In genomic region chr2:86249176-86249842, GRCh38 we compare ENCODE assay signal across 8 cellular contexts. TPM values are rescaled to one million over a fixed set of nuclear protein-coding genes. Genes with fewer than 3 reads are reported as not detected.
A peak's percentile ranks its signal among the peaks of the same experiment; 100 is the strongest.
DNase-seq lines count a peak whose midpoint lies in the region; ATAC-seq and TF ChIP-seq lines count a peak whose summit lies in the region.

No MANE protein-coding gene starts in this region.

- intact Hi-C loops in left lung (cut with DNase I), result no loop called here

- H3K27me3 ChIP-seq in AG04450 (ENCODE audit: control insufficient read depth, insufficient read depth, low read length) (peaks cover 24% of the 10 kb centered on the region), rectal smooth muscle tissue (ENCODE audit: control insufficient read depth, insufficient read depth, low read length) (no peaks in the 10 kb centered on the region), left lung (no peaks in the 10 kb centered on the region)

- TF ChIP-seq CTCF in AG04450 (IDR thresholded peaks at IDR 0.05; ENCODE audit: low read depth, low read length), result no peak
- no peak for TF ChIP-seq CTCF in brain (conservative IDR thresholded peaks at IDR 0.05)
- TF ChIP-seq CTCF in left lung (IDR thresholded peaks at IDR 0.05), result no peak

- CTCF ChIA-PET in AG04450 (lab: Charles Lee), result interaction anchor here (1.4 kb wide), 1 partner anchor 29 kb away, joined by 3 read pairs; no protein-coding TSS in a partner anchor

- peak overlapping the region in 4 of 5 experiments; percentile 31 to 79 (median 41) for H3K4me3 Mint-ChIP-seq in brain
- no peak overlapping the region for H3K4me3 Mint-ChIP-seq in activated T-cell treated with anti-CD3 and anti-CD28 coated beads, Interleukin-2, amount 50 U/mL, for 4 hours

- H3K36me3 ChIP-seq in rectal smooth muscle tissue (ENCODE audit: control insufficient read depth, insufficient read depth, low read length), result no peaks in the 10 kb centered on the region
- H3K36me3 ChIP-seq in left lung, result no peaks in the 10 kb centered on the region

- no peaks in the 10 kb centered on the region for H3K27me3 Mint-ChIP-seq in brain
- peaks cover 2% of the 10 kb centered on the region for H3K27me3 Mint-ChIP-seq in activated T-cell treated with anti-CD3 and anti-CD28 coated beads, Interleukin-2, amount 50 U/mL, for 4 hours (ENCODE audit: low read depth)

- H3K4me1 ChIP-seq in rectal smooth muscle tissue (ENCODE audit: control insufficient read depth, insufficient read depth, low read length) (peaks cover 29% of the 10 kb centered on the region), left lung (no peaks in the 10 kb centered on the region)

- H3K27ac Mint-ChIP-seq in brain, result peak overlapping the region; percentile 67 to 99 (median 96)

- POLR2A ChIA-PET in AG04450 (lab: Yijun Ruan, JAX), result no interaction called here

- peak; percentile 57 for DNase-seq in AG04450 (ENCODE audit: low read depth, low spot score)
- peak; percentile 30 for DNase-seq in MV-4-11 (lab: John Stamatoyannopoulos, UW)
- DNase-seq in NCI-H526 treated with DMSO at 0.1 percent for 48 hours (lab: John Stamatoyannopoulos, UW), result no peak
- no peak for DNase-seq in left lung
- no peak for DNase-seq in activated T-cell treated with anti-CD3 and anti-CD28 coated beads, Interleukin-2, amount 50 U/mL, for 4 hours

- peaks cover 49% of the 10 kb centered on the region for H3K36me3 Mint-ChIP-seq in brain
- H3K36me3 Mint-ChIP-seq in activated T-cell treated with anti-CD3 and anti-CD28 coated beads, Interleukin-2, amount 50 U/mL, for 4 hours (ENCODE audit: insufficient read depth), result no peaks in the 10 kb centered on the region

- H3K9me3 ChIP-seq in AG04450 (ENCODE audit: control insufficient read depth, insufficient read depth, low read length), result no peaks in the 10 kb centered on the region
- no peaks in the 10 kb centered on the region for H3K9me3 ChIP-seq in left lung

- no peak overlapping the region for H3K4me3 ChIP-seq in AG04450 (ENCODE audit: low read depth, low read length)
- no peak overlapping the region for H3K4me3 ChIP-seq in rectal smooth muscle tissue (ENCODE audit: low read length)
- H3K4me3 ChIP-seq in left lung, result no peak overlapping the region

- no peak overlapping the region for H3K9ac ChIP-seq in rectal smooth muscle tissue (ENCODE audit: low read length)

- ATAC-seq in GM19328 (IDR thresholded peaks at IDR 0.05; ENCODE audit: unreplicated experiment), result peak; percentile 43
- no peak for ATAC-seq in left lung
- ATAC-seq in activated T-cell treated with anti-CD3 and anti-CD28 coated beads, Interleukin-2, amount 50 U/mL, for 4 hours, result no peak

- peaks cover 30% of the 10 kb centered on the region for H3K4me1 Mint-ChIP-seq in brain
- H3K4me1 Mint-ChIP-seq in activated T-cell treated with anti-CD3 and anti-CD28 coated beads, Interleukin-2, amount 50 U/mL, for 4 hours (ENCODE audit: low read depth), result no peaks in the 10 kb centered on the region

- no peak overlapping the region for H3K27ac ChIP-seq in AG04450 (ENCODE audit: low read depth, low read length)
- H3K27ac ChIP-seq in rectal smooth muscle tissue (ENCODE audit: low read depth, low read length), result peak overlapping the region; percentile 83
- no peak overlapping the region for H3K27ac ChIP-seq in left lung

- no peaks in the 10 kb centered on the region for H3K9me3 Mint-ChIP-seq in brain
- H3K9me3 Mint-ChIP-seq in activated T-cell treated with anti-CD3 and anti-CD28 coated beads, Interleukin-2, amount 50 U/mL, for 4 hours, result no peaks in the 10 kb centered on the region

RNA-seq across cellular contexts. Expression of gene MRPL35, which starts 50.1 kb away (rescaled TPM):
- 42.2 and 48.2 TPM in 2 replicates for polyA plus RNA-seq in AG04450 (2011; rRNA removed)
- 33.5 and 38.9 TPM in 2 replicates for polyA minus RNA-seq in AG04450 (2011; rRNA and poly(A)+ RNA removed)
- polyA plus RNA-seq in brain (ENCODE audit: insufficient read depth, low read depth, low replicate concordance), result 16.4 TPM
- total RNA-seq in left lung, result 10 to 100 TPM; 27.0 to 28.5 TPM
- 10 to 100 TPM; 68.3 to 84.8 (median 71.1) TPM for total RNA-seq in activated T-cell treated with anti-CD3 and anti-CD28 coated beads, Interleukin-2, amount 50 U/mL, for 4 hours

RNA-seq across cellular contexts. Expression of gene IMMT, which starts 54.0 kb away (rescaled TPM):
- 68.7 and 69.2 TPM in 2 replicates for polyA plus RNA-seq in AG04450 (2011; rRNA removed)
- 43.3 and 50.3 TPM in 2 replicates for polyA minus RNA-seq in AG04450 (2011; rRNA and poly(A)+ RNA removed)
- polyA plus RNA-seq in brain (ENCODE audit: insufficient read depth, low read depth, low replicate concordance), result 60.9 TPM
- 10 to 100 TPM; 66.8 to 79.7 TPM for total RNA-seq in left lung
- total RNA-seq in activated T-cell treated with anti-CD3 and anti-CD28 coated beads, Interleukin-2, amount 50 U/mL, for 4 hours, result 100 to 1,000 TPM; 135 to 166 (median 143) TPM

Comparison
In these comparisons a context has a peak if more than half of its experiments do, and no peak if none do; other contexts are left out.
1. DNase-seq: peak in AG04450 (single experiment) and MV-4-11 (single experiment); none in NCI-H526 treated with DMSO at 0.1 percent for 48 hours (single experiment), left lung (0 of 2) and activated T-cell treated with anti-CD3 and anti-CD28 coated beads, Interleukin-2, amount 50 U/mL, for 4 hours (single experiment).